In the genomic region with DNA sequence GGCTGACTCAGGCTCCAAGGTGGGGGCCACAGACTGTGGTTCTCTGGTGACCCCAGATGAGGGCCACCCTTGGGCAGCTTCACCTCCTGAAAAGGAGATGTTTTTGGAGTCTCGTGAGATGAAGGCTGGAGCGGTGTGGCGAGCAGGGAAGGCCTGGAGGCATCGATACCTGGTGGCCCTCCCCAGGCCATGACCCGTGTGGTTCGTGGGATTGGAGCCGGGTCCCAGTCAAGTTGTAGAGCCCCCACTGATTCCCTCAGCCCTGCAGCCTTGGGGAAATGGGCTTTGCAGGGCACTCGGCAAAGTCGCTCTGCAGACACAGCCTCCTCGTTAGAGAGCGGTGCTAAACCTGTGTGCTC, we compare ENCODE assay signal across 16 cellular contexts.
"Had no signal": no experiment of that assay in that cellular context is flagged by ENCODE, and none has a peak within 500 bp of the region (broad histone marks: within the 10 kb centered on the region; RNA-seq: fewer than 3 reads in every experiment).

No MANE protein-coding gene starts in this region.

- H3K27ac Mint-ChIP-seq: activated naive CD8-positive, alpha-beta T cell; brain; nephron progenitor cell; stimulated activated naive B cell treated with anti-CD40 and anti-IgM and Interleukin-4, amounts not matched to agents 10 μg/mL and 1 μg/mL and 100 μg/mL, for 72 hours had no signal

- H3K4me1 ChIP-seq: left ventricle myocardium inferior, parathyroid adenoma, upper lobe of left lung had no signal

- H3K27me3 ChIP-seq: dorsolateral prefrontal cortex, upper lobe of left lung had no signal

- H3K27me3 Mint-ChIP-seq: activated naive CD8-positive, alpha-beta T cell; stimulated activated naive B cell treated with anti-CD40 and anti-IgM and Interleukin-4, amounts not matched to agents 10 μg/mL and 1 μg/mL and 100 μg/mL, for 72 hours had no signal

- H3K4me3 Mint-ChIP-seq: activated naive CD8-positive, alpha-beta T cell; brain; nephron progenitor cell; stimulated activated naive B cell treated with anti-CD40 and anti-IgM and Interleukin-4, amounts not matched to agents 10 μg/mL and 1 μg/mL and 100 μg/mL, for 72 hours had no signal

- H3K9me3 Mint-ChIP-seq: nephron progenitor cell had no signal

- ATAC-seq: activated CD4-positive, CD25-positive, alpha-beta regulatory T cell treated with anti-CD3 and anti-CD28 coated beads, Interleukin-2, amount 50 U/mL, for 24 hours; esophagus mucosa; stimulated activated naive B cell treated with anti-CD40 and anti-IgM and Interleukin-4, amounts not matched to agents 10 μg/mL and 1 μg/mL and 100 μg/mL, for 72 hours had no signal

- H3K36me3 ChIP-seq: left ventricle myocardium inferior, upper lobe of left lung had no signal

- H3K4me1 Mint-ChIP-seq: brain; nephron progenitor cell; stimulated activated naive B cell treated with anti-CD40 and anti-IgM and Interleukin-4, amounts not matched to agents 10 μg/mL and 1 μg/mL and 100 μg/mL, for 72 hours had no signal

- H3K4me3 ChIP-seq: dorsolateral prefrontal cortex, left ventricle myocardium inferior, smooth muscle cell, upper lobe of left lung had no signal

- DNase-seq: activated CD4-positive, alpha-beta T cell treated with anti-CD3 and anti-CD28 coated beads, Interleukin-2, amount 50 U/mL, for 48 hours; activated effector memory CD4-positive, alpha-beta T cell treated with Interleukin-2 at 50 U/mL for 16 hours; cerebellar nuclear complex; glutamatergic neuron; left ventricle myocardium inferior; mesendoderm; nephron progenitor cell; stimulated activated naive B cell treated with anti-CD40 and anti-IgM and Interleukin-4, amounts not matched to agents 10 μg/mL and 1 μg/mL and 100 μg/mL, for 72 hours had no signal

- H3K36me3 Mint-ChIP-seq: activated naive CD8-positive, alpha-beta T cell; stimulated activated naive B cell treated with anti-CD40 and anti-IgM and Interleukin-4, amounts not matched to agents 10 μg/mL and 1 μg/mL and 100 μg/mL, for 72 hours had no signal

- H3K27ac ChIP-seq: dorsolateral prefrontal cortex, left ventricle myocardium inferior, parathyroid adenoma, upper lobe of left lung had no signal
